1 cellular context compared by ENCODE assay signal in genomic region chr19:18939922-18940775, GRCh38.
A peak's percentile ranks its signal among the peaks of the same experiment; 100 is the strongest.
TF ChIP-seq lines count a peak whose summit lies in the region.

No MANE protein-coding gene starts in this region.

TF ChIP-seq in WTC11, 78 proteins besides CTCF, POLR2A, EP300 and RAD21 (continued from another document):
- TF ChIP-seq USF2 (CRISPR knock-in tag; IDR thresholded peaks at IDR 0.05) (peak; percentile 63), SP1 (CRISPR knock-in tag; conservative IDR thresholded peaks at IDR 0.05) (peak; percentile 74; the same call in 1 of the 2 replicates), IRF2 (CRISPR knock-in tag; IDR thresholded peaks at IDR 0.05; ENCODE audit: borderline replicate concordance, low read depth) (no peak), ZNF396 (CRISPR knock-in tag; IDR thresholded peaks at IDR 0.05; ENCODE audit: borderline replicate concordance) (no peak), ZNF281 (CRISPR knock-in tag; IDR thresholded peaks at IDR 0.05) (peak; percentile 96), ARID4B (CRISPR knock-in tag; IDR thresholded peaks at IDR 0.05; ENCODE audit: borderline replicate concordance) (no peak; the same call in 1 of the 2 replicates), MYBL2 (CRISPR knock-in tag; IDR thresholded peaks at IDR 0.05) (0 out of 2 replicates have a peak, but pooled peaks have one; percentile 20)
TF ChIP-seq in WTC11: peak in this region for 7.
